27 cellular contexts compared by ENCODE assay signal in the genomic region with DNA sequence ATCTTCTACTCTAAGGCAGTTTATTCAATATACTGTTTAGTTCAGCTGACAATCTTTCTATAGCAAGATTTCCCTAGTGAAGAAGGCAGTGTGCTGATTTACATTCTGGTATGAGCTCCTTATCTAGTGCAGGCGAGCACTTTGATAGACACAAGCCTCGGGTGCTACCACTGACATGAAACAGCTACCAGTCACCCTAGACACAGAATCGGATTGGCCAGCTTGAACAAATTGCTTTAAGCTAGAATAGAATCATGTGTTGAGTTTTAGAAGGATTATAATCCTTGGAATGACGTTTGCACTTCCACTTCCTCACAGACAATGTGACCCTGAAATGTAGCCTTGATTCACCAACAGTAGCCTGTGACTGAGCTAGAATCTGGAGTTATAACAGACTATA.
"Had no signal": no experiment of that assay in that cellular context is flagged by ENCODE, and none has a peak within 500 bp of the region (broad histone marks: within the 10 kb centered on the region; RNA-seq: fewer than 3 reads in every experiment).

No MANE protein-coding gene starts in this region.

- ATAC-seq: left lobe of liver; natural killer cell; psoas muscle; sciatic nerve; stimulated activated naive B cell treated with anti-CD40 and anti-IgM and Interleukin-4, amounts not matched to agents 10 μg/mL and 1 μg/mL and 100 μg/mL, for 72 hours; stimulated activated naive CD8-positive, alpha-beta T cell treated with anti-CD3 and anti-CD28 coated beads, Interleukin-15, Interleukin-2, amounts not matched to agents 100 U/mL and 50 U/mL, for 24 hours; upper lobe of right lung had no signal

- H3K36me3 ChIP-seq: neural progenitor cell, neutrophil, stomach, thyroid gland, transverse colon, upper lobe of right lung had no signal

- H3K4me1 ChIP-seq: neural progenitor cell, parathyroid adenoma, psoas muscle, stomach, testis, transverse colon, upper lobe of right lung had no signal

- H3K27ac ChIP-seq: hepatocyte, neural progenitor cell, neutrophil, parathyroid adenoma, psoas muscle, stomach, testis, thyroid gland, transverse colon, upper lobe of right lung had no signal

- H3K27me3 ChIP-seq: hepatocyte, neural progenitor cell, neutrophil, stomach, testis, thyroid gland, transverse colon, upper lobe of right lung had no signal

- H3K4me3 ChIP-seq: hepatocyte, lung, neural progenitor cell, psoas muscle, stomach, testis, thyroid gland, transverse colon, upper lobe of right lung had no signal

- H3K9me3 ChIP-seq: neutrophil, psoas muscle, stomach, testis, thyroid gland, transverse colon, upper lobe of right lung had no signal

- DNase-seq: head of caudate nucleus; islet precursor cell; mesendoderm; naive B cell; natural killer cell; nephron progenitor cell; occipital lobe; psoas muscle; small intestine; stimulated activated CD4-positive, alpha-beta T cell treated with anti-CD3 and anti-CD28 coated beads, Interleukin-12 subunit alpha, Interleukin-12 subunit beta, amount 100 ng/mL, for 4 hours; stimulated activated CD4-positive, alpha-beta T cell treated with anti-CD3 and anti-CD28 coated beads, Interleukin-15, amount 100 ng/mL, for 24 hours; stimulated activated CD4-positive, alpha-beta T cell treated with anti-CD3 and anti-CD28 coated beads, Interleukin-2, amount 100 ng/mL, for 24 hours; stimulated activated CD4-positive, alpha-beta T cell treated with anti-CD3 and anti-CD28 coated beads, Interleukin-4, amount 100 ng/mL, for 1 hour; stimulated activated naive B cell treated with anti-CD40 and anti-IgM and Interleukin-4, amounts not matched to agents 10 μg/mL and 1 μg/mL and 100 μg/mL, for 72 hours; stimulated activated naive CD8-positive, alpha-beta T cell treated with anti-CD3 and anti-CD28 coated beads, Interleukin-15, Interleukin-2, amounts not matched to agents 100 U/mL and 50 U/mL, for 24 hours; stomach; testis; thyroid gland; transverse colon; upper lobe of right lung had no signal
